Comparison of ENCODE assay signal across 33 cellular contexts in the genomic region with DNA sequence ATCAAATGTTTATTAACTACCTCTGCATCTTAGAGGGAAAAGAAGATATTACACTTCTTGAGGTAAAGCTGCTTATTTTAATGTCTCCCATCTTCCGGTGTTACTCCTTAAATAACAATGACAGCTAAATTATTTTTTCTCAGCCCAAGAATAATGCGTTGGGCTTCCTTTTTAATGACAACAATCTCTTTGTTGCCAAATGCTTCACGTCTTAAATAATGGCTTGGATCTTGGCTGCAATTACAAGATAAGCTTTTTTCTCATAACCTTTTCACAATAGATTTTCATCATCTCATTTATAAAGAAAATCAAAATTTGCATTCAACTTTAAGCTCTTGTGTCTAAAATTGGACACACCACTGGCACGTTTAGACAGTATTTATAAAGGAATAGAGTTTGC.
"Had no signal": no experiment of that assay in that cellular context is flagged by ENCODE, and none has a peak within 500 bp of the region (broad histone marks: within the 10 kb centered on the region; RNA-seq: fewer than 3 reads in every experiment).

No MANE protein-coding gene starts in this region.

- H3K27me3 ChIP-seq: brain microvascular endothelial cell, cardiac muscle cell, MG63, Peyer's patch had no signal

- ATAC-seq: activated CD8-positive, alpha-beta memory T cell treated with anti-CD3 and anti-CD28 coated beads, Interleukin-2, amount 10 ng/mL, durations not matched to agents 7 days and 5 days; activated naive CD8-positive, alpha-beta T cell treated with anti-CD3 and anti-CD28 coated beads, Interleukin-2, amount 50 U/mL, for 24 hours had no signal

- H3K4me3 ChIP-seq: cardiac muscle cell, MG63, Peyer's patch had no signal

- H3K9me3 ChIP-seq: MG63, Peyer's patch had no signal

- H3K27ac ChIP-seq: brain microvascular endothelial cell, cardiac muscle cell, Peyer's patch, VCaP had no signal

- DNase-seq: activated B cell treated with CpG ODN at 0.5 μM for 24 hours; activated CD4-positive, alpha-beta memory T cell treated with anti-CD3 and anti-CD28 coated beads, Interleukin-2, amount 10 ng/mL, durations not matched to agents 7 days and 5 days; activated CD4-positive, alpha-beta T cell treated with anti-CD3 and anti-CD28 coated beads for 1 hour; activated CD4-positive, alpha-beta T cell treated with anti-CD3 and anti-CD28 coated beads for 48 hours; activated CD8-positive, alpha-beta memory T cell treated with anti-CD3 and anti-CD28 coated beads for 24 hours; activated CD8-positive, alpha-beta memory T cell treated with anti-CD3 and anti-CD28 coated beads, Interleukin-2, amount 10 ng/mL, durations not matched to agents 7 days and 5 days; activated CD8-positive, alpha-beta memory T cell treated with anti-CD3 and anti-CD28 coated beads, Interleukin-2, amount 50 U/mL, for 48 hours; activated effector memory CD4-positive, alpha-beta T cell treated with Interleukin-2 at 50 U/mL for 16 hours; activated naive CD4-positive, alpha-beta T cell treated with anti-CD3 and anti-CD28 coated beads, Interleukin-2, amount 10 ng/mL, durations not matched to agents 7 days and 5 days; activated naive CD8-positive, alpha-beta T cell treated with anti-CD3 and anti-CD28 coated beads, Interleukin-2, amount 50 U/mL, for 24 hours; activated T-cell treated with anti-CD3 and anti-CD28 coated beads, Interleukin-2, amount 50 U/mL, for 48 hours; anterior cingulate cortex; brain microvascular endothelial cell; Karpas-422; KBM-7; MG63; NCI-H1048; NCI-H1105 treated with DMSO at 0.1 percent for 48 hours; NCI-H1436; NCI-H1694; NCI-H1930; NCI-H2081 treated with DMSO at 0.1 percent for 48 hours; NCI-H446 treated with DMSO at 0.1 percent for 48 hours; NCI-H524 treated with DMSO at 0.1 percent for 48 hours; Peyer's patch; Right ventricle myocardium superior; RPMI8226; SW 1271; T-helper 1 cell; T-helper 2 cell; T-helper 9 cell had no signal

- H3K4me1 ChIP-seq: Peyer's patch had no signal

- H3K36me3 ChIP-seq: brain microvascular endothelial cell, cardiac muscle cell, MG63, Peyer's patch had no signal
